ENCODE assay signal across 8 cellular contexts in the genomic region with DNA sequence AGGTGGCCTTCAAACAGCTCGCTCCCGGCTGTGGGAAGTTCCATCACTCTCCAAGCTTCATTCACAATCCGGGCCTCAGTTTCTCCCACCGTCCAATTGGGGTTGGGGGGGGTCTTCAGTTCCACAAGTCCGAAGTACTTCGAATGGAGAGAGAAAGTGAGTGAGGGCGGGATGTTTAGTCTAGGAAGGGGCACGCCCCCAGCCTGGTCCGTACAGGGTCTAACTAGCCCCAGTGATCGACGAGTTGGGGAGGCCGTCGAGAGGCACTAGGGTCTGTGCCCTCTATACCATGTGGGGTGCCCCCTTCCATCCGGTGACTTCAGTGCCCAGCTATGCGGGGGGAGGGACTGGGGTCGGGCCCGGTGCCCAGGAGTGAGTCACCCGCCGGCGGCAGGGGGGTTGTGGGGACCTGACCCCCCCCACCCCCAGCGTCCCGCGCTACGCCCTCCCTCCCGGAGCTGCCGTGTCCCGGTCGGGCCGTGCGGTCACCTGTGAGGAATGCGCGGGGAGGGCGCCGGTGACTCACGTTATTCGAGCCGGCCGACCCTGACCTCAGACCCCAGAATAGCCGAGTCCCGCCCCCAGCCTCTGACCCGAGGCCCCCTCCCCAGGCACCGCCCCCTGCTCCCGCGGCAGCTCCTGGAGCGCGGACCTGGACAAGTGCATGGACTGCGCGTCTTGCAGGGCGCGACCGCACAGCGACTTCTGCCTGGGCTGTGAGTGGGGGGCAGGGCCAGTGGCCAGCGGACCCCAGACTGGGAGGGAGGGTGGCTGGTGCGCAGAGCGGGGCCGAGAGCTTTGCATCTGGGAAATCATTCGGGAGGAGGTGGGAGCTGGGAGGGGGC. TPM values are rescaled to one million over a fixed set of nuclear protein-coding genes. Genes with fewer than 3 reads are reported as not detected.
DNase-seq lines count a peak whose midpoint lies in the region; ATAC-seq and TF ChIP-seq lines count a peak whose summit lies in the region.

No MANE protein-coding gene starts in this region.

- peak overlapping the region; percentile 85 for H3K4me3 ChIP-seq in GM23338
- peak overlapping the region; percentile 76 for H3K4me3 ChIP-seq in PC-9
- H3K4me3 ChIP-seq in neuron (ENCODE audit: low read length), result peak overlapping the region; percentile 42
- peak overlapping the region; percentile 68 for H3K4me3 ChIP-seq in upper lobe of right lung

- TF ChIP-seq CTCF in GM23338 (conservative IDR thresholded peaks at IDR 0.05; ENCODE audit: low read depth in 2 of 2), result no peak
- no peak for TF ChIP-seq CTCF in PC-9 (conservative IDR thresholded peaks at IDR 0.05)
- TF ChIP-seq CTCF in upper lobe of right lung (IDR thresholded peaks at IDR 0.05), result no peak

- no peaks in the 10 kb centered on the region for H3K9me2 ChIP-seq in GM23338 (ENCODE audit: insufficient read depth)
- no peaks in the 10 kb centered on the region for H3K9me2 ChIP-seq in PC-9 (ENCODE audit: insufficient read depth)

- peaks cover 39% of the 10 kb centered on the region for H3K36me3 Mint-ChIP-seq in GM23338 (ENCODE audit: low read depth)

- peak overlapping the region; percentile 96 for H3K4me3 Mint-ChIP-seq in GM23338

- H3K36me3 ChIP-seq in GM23338 (ENCODE audit: insufficient read depth) (no peaks in the 10 kb centered on the region), PC-9 (ENCODE audit: low read depth) (peaks cover 11% of the 10 kb centered on the region), neuron (ENCODE audit: insufficient read depth, low read length) (peaks cover 5% of the 10 kb centered on the region), upper lobe of right lung (no peaks in the 10 kb centered on the region)

- H4K20me1 ChIP-seq in GM23338 (replicated peaks; ENCODE audit: insufficient read depth) (peaks cover 35% of the 10 kb centered on the region), PC-9 (ENCODE audit: insufficient read depth) (peaks cover 10% of the 10 kb centered on the region)

- H3K27ac ChIP-seq in GM23338 (ENCODE audit: low read depth) (peak overlapping the region; percentile 99), PC-9 (peak overlapping the region; percentile 97), upper lobe of right lung (peak overlapping the region; percentile 91)

- peaks cover 42% of the 10 kb centered on the region for H3K4me1 ChIP-seq in GM23338 (ENCODE audit: insufficient read depth)
- H3K4me1 ChIP-seq in PC-9 (replicated peaks; ENCODE audit: insufficient read depth), result peaks cover 8% of the 10 kb centered on the region
- peaks cover 27% of the 10 kb centered on the region for H3K4me1 ChIP-seq in neuron (ENCODE audit: insufficient read depth, low read length)
- peaks cover 49% of the 10 kb centered on the region for H3K4me1 ChIP-seq in upper lobe of right lung

- CTCF ChIA-PET in PC-9 (lab: Charles Lee), result interaction anchor here (0.5 to 1.3 kb wide), 8 partner anchors 10 to 930 kb away, joined by 3 to 6 read pairs (median 3); no protein-coding TSS in a partner anchor

- peak overlapping the region; percentile 98 for H3K27ac Mint-ChIP-seq in GM23338

- peak; percentile 95 for DNase-seq in GM23338 (ENCODE audit: low spot score)
- DNase-seq in PC-9, result peak; percentile 84 to 98
- DNase-seq in activated naive CD4-positive, alpha-beta T cell treated with Interleukin-2 at 50 U/mL for 16 hours, result peak; percentile 65
- peak; percentile 49 for DNase-seq in foreskin melanocyte
- DNase-seq in upper lobe of right lung, result peak; percentile 94
- no peak for DNase-seq in NCI-H526 treated with DMSO at 0.1 percent for 48 hours (lab: John Stamatoyannopoulos, UW)
- DNase-seq in SK-N-DZ (ENCODE audit: low spot score), result no peak

- H3K27me3 Mint-ChIP-seq in GM23338 (ENCODE audit: insufficient read depth, low read depth, poor library complexity), result peaks cover 49% of the 10 kb centered on the region

- peak overlapping the region; percentile 97 for H3K4me2 ChIP-seq in GM23338
- peak overlapping the region; percentile 100 for H3K4me2 ChIP-seq in PC-9

- H2AFZ ChIP-seq in GM23338 (no peak overlapping the region), PC-9 (no peak overlapping the region), neuron (ENCODE audit: low read depth, low read length) (peak overlapping the region; percentile 14)

- peak; percentile 7 for ATAC-seq in GM23338
- peak; percentile 64 for ATAC-seq in upper lobe of right lung

- intact Hi-C loops in PC-9 (cut with micrococcal nuclease; ENCODE audit: unreplicated experiment) (loop anchor here (1.0 kb wide), 3 partner anchors 11 to 30 kb away; no protein-coding TSS in a partner anchor), upper lobe of right lung (cut with DNase I) (no loop called here)

- peaks cover 34% of the 10 kb centered on the region for H3K4me1 Mint-ChIP-seq in GM23338

- H3K27me3 ChIP-seq in GM23338 (ENCODE audit: insufficient read depth), result no peaks in the 10 kb centered on the region; the same call in 1 of the 2 replicates
- no peaks in the 10 kb centered on the region for H3K27me3 ChIP-seq in PC-9 (ENCODE audit: insufficient read depth, low read depth)
- H3K27me3 ChIP-seq in neuron (ENCODE audit: insufficient read depth, low read length), result peaks cover 8% of the 10 kb centered on the region
- H3K27me3 ChIP-seq in upper lobe of right lung, result peaks cover 12% of the 10 kb centered on the region

- POLR2A ChIA-PET in PC-9 (lab: Charles Lee; ENCODE audit: unreplicated experiment), result interaction anchor here (0.5 to 5.1 kb wide), 11 partner anchors 8 to 145 kb away, joined by 3 to 87 read pairs (median 11); a partner anchor contains a TSS

- H3F3A ChIP-seq in GM23338 (replicated peaks; ENCODE audit: low read depth), result peaks cover 56% of the 10 kb centered on the region
- H3F3A ChIP-seq in PC-9 (ENCODE audit: insufficient read depth, low read depth), result peaks cover 44% of the 10 kb centered on the region

- H3K9me3 ChIP-seq in PC-9 (ENCODE audit: insufficient read depth, low read depth) (no peaks in the 10 kb centered on the region), neuron (ENCODE audit: low read length) (no peaks in the 10 kb centered on the region), upper lobe of right lung (no peaks in the 10 kb centered on the region)

- peaks cover 7% of the 10 kb centered on the region; the same call in 2 of the 3 replicates for H3K9me3 Mint-ChIP-seq in GM23338

- BruUV-seq in PC-9 (replicated peaks; lab: Mats Ljungman, UMichigan), result TSS peak; percentile 24

- H3K79me2 ChIP-seq in GM23338 (replicated peaks; ENCODE audit: insufficient read depth) (peaks cover 38% of the 10 kb centered on the region), PC-9 (ENCODE audit: low read depth) (peaks cover 28% of the 10 kb centered on the region)

TF ChIP-seq in GM23338, 12 proteins besides CTCF, POLR2A, EP300 and RAD21 (continues in another document):
- no peak for TF ChIP-seq JUNB (IDR thresholded peaks at IDR 0.05; ENCODE audit: unreplicated experiment)
- no peak for TF ChIP-seq NANOG (IDR thresholded peaks at IDR 0.05; ENCODE audit: borderline replicate concordance)
- no peak for TF ChIP-seq STAT1 (IDR thresholded peaks at IDR 0.05; ENCODE audit: unreplicated experiment)
- 0 out of 2 replicates have a peak, but pooled peaks have one; percentile 2 for TF ChIP-seq CREB1 (CRISPR knock-in tag; IDR thresholded peaks at IDR 0.05; ENCODE audit: low read depth)
- no peak for TF ChIP-seq ZNF331 (CRISPR knock-in tag; IDR thresholded peaks at IDR 0.05; ENCODE audit: low read depth)

RNA-seq across cellular contexts. Expression of a gene that starts 0.7 kb away (rescaled TPM):
- total RNA-seq in GM23338 (2014; rRNA removed; shearing (Covaris generic)), result 78.0 and 100.0 TPM in 2 replicates
- 152 and 155 TPM in 2 replicates for polyA plus RNA-seq in GM23338 (2016; fragmentation: Nextera tagmentation; extraction: Ambion mirVana)
- total RNA-seq in PC-9 (2021) (226 and 242 TPM in 2 replicates), upper lobe of right lung (74.9 TPM)
- 0.36 and 0.38 TPM in 2 replicates for polyA plus RNA-seq in SK-N-DZ (2014; cell fraction: cytosol; rRNA removed)
- polyA plus RNA-seq in SK-N-DZ (2014; cell fraction: nucleus; rRNA removed), result 1.5 and 5.6 TPM in 2 replicates

RNA-seq across cellular contexts. Expression of a gene that starts 2.8 kb away (rescaled TPM):
- total RNA-seq in GM23338 (2014; rRNA removed; shearing (Covaris generic)), result 961 and 1,028 TPM in 2 replicates
- polyA plus RNA-seq in GM23338 (2016; fragmentation: Nextera tagmentation; extraction: Ambion mirVana), result 537 and 551 TPM in 2 replicates
- total RNA-seq in PC-9 (2021), result 0.26 and 0.38 TPM in 2 replicates
- not detected for total RNA-seq in upper lobe of right lung
- polyA plus RNA-seq in SK-N-DZ (2014; cell fraction: cytosol; rRNA removed), result not detected in 2 replicates
- 0.17 TPM in 1 of 2 replicates, not detected in the other for polyA plus RNA-seq in SK-N-DZ (2014; cell fraction: nucleus; rRNA removed)

RNA-seq across cellular contexts. Expression of a gene that starts 2.9 kb away (rescaled TPM):
- 17.5 and 30.2 TPM in 2 replicates for total RNA-seq in GM23338 (2014; rRNA removed; shearing (Covaris generic))
- polyA plus RNA-seq in GM23338 (2016; fragmentation: Nextera tagmentation; extraction: Ambion mirVana), result 192 and 211 TPM in 2 replicates
- total RNA-seq in PC-9 (2021) (118 and 186 TPM in 2 replicates), upper lobe of right lung (55.7 TPM)
- polyA plus RNA-seq in SK-N-DZ (2014; cell fraction: cytosol; rRNA removed), result 30.6 and 31.8 TPM in 2 replicates
- 38.4 and 41.5 TPM in 2 replicates for polyA plus RNA-seq in SK-N-DZ (2014; cell fraction: nucleus; rRNA removed)

RNA-seq across cellular contexts. Expression of a gene that starts 3.0 kb away (rescaled TPM):
- total RNA-seq in GM23338 (2014; rRNA removed; shearing (Covaris generic)), result 71.4 and 86.6 TPM in 2 replicates
- polyA plus RNA-seq in GM23338 (2016; fragmentation: Nextera tagmentation; extraction: Ambion mirVana), result 90.6 and 96.1 TPM in 2 replicates
- total RNA-seq in PC-9 (2021) (69.9 and 109 TPM in 2 replicates), upper lobe of right lung (31.4 TPM)
- 41.7 and 45.1 TPM in 2 replicates for polyA plus RNA-seq in SK-N-DZ (2014; cell fraction: cytosol; rRNA removed)
- 78.3 and 95.2 TPM in 2 replicates for polyA plus RNA-seq in SK-N-DZ (2014; cell fraction: nucleus; rRNA removed)

RNA-seq across cellular contexts. Expression of a gene that starts 8.1 kb away (rescaled TPM):
- total RNA-seq in GM23338 (2014; rRNA removed; shearing (Covaris generic)), result 1.0 and 3.0 TPM in 2 replicates
- 1.3 and 1.8 TPM in 2 replicates for polyA plus RNA-seq in GM23338 (2016; fragmentation: Nextera tagmentation; extraction: Ambion mirVana)
- total RNA-seq in PC-9 (2021), result 14.3 and 16.4 TPM in 2 replicates
- total RNA-seq in upper lobe of right lung, result 0.75 TPM
- polyA plus RNA-seq in SK-N-DZ (2014; cell fraction: cytosol; rRNA removed), result not detected in 2 replicates
- polyA plus RNA-seq in SK-N-DZ (2014; cell fraction: nucleus; rRNA removed), result 0.17 TPM in 1 of 2 replicates, not detected in the other

Comparison
In these comparisons a context has a peak if more than half of its experiments do, and no peak if none do; other contexts are left out.
1. DNase-seq: peak in GM23338 (single experiment), PC-9 (2 of 2), activated naive CD4-positive, alpha-beta T cell treated with Interleukin-2 at 50 U/mL for 16 hours (single experiment), foreskin melanocyte (single experiment) and upper lobe of right lung (single experiment); none in NCI-H526 treated with DMSO at 0.1 percent for 48 hours (single experiment) and SK-N-DZ (single experiment).
2. RNA of a gene that starts 2.8 kb away (total RNA-seq): 961 to 1,028 TPM in GM23338; not detected in upper lobe of right lung (single experiment) and 0.26 to 0.38 TPM in PC-9; every median in the first group is over 100 times any median in the second.
3. Peak in every context shown above with its lines, with median percentiles within 50 percentile points of each other: H3K27ac ChIP-seq and H3K4me3 ChIP-seq.